In the genomic region with DNA sequence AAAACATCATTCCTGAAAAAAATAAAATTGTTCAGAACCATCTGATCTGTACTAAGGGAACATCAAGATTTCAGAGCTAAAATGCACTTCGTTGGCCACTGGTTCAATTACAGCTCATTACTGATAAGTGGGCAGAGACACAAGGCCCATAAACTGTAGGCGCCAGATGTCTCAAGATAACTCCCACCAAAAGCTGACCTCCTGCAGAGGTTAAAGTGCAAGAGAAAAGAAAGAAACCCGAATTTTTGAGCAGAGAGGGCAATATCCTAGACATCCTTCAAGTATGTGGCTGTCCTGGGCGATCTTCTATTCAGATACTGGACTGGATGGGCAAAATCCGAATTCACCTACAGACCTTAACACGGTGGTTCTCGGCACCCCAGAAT, we compare ENCODE assay signal across 1 cellular context.
TF ChIP-seq lines count a peak whose summit lies in the region.

No MANE protein-coding gene starts in this region.

TF ChIP-seq in GM23338, 12 proteins besides CTCF, POLR2A, EP300 and RAD21 (continued from another document):
- TF ChIP-seq, protein P1, sequence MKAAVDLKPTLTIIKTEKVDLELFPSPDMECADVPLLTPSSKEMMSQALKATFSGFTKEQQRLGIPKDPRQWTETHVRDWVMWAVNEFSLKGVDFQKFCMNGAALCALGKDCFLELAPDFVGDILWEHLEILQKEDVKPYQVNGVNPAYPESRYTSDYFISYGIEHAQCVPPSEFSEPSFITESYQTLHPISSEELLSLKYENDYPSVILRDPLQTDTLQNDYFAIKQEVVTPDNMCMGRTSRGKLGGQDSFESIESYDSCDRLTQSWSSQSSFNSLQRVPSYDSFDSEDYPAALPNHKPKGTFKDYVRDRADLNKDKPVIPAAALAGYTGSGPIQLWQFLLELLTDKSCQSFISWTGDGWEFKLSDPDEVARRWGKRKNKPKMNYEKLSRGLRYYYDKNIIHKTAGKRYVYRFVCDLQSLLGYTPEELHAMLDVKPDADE (IDR thresholded peaks at IDR 0.05) = no peak
- TF ChIP-seq EZH2phosphoT487 (IDR thresholded peaks at IDR 0.05; ENCODE audit: unreplicated experiment) (no peak), STAT1 (IDR thresholded peaks at IDR 0.05; ENCODE audit: unreplicated experiment) (no peak), ZNF331 (CRISPR knock-in tag; IDR thresholded peaks at IDR 0.05; ENCODE audit: low read depth) (no peak), NANOG (IDR thresholded peaks at IDR 0.05; ENCODE audit: borderline replicate concordance) (no peak)
